Comparison of ENCODE assay signal across 17 cellular contexts in genomic region chr3:16124636-16125035, GRCh38. TPM values are rescaled to one million over a fixed set of nuclear protein-coding genes. Genes with fewer than 3 reads are reported as not detected.
A peak's percentile ranks its signal among the peaks of the same experiment; 100 is the strongest.
DNase-seq lines count a peak whose midpoint lies in the region; ATAC-seq and TF ChIP-seq lines count a peak whose summit lies in the region.
"Had no signal": no experiment of that assay in that cellular context is flagged by ENCODE, and none has a peak within 500 bp of the region (broad histone marks: within the 10 kb centered on the region; RNA-seq: fewer than 3 reads in every experiment).

No MANE protein-coding gene starts in this region.

- H3K27me3 ChIP-seq in kidney epithelial cell (ENCODE audit: control insufficient read depth, insufficient read depth, low read length) (no peaks in the 10 kb centered on the region), left ventricle myocardium inferior (ENCODE audit: low read depth) (no peaks in the 10 kb centered on the region)
- H3K27me3 ChIP-seq: Peyer's patch, spleen, vagina had no signal

- H3K9me3 Mint-ChIP-seq in naive thymus-derived CD8-positive, alpha-beta T cell, result no peaks in the 10 kb centered on the region
- H3K9me3 Mint-ChIP-seq: GM23338; naive thymus-derived CD4-positive, alpha-beta T cell had no signal

- intact Hi-C loops in left ventricle myocardium inferior (cut with micrococcal nuclease), result no loop called here

- H3K4me1 ChIP-seq in left ventricle myocardium inferior, result peaks cover 31% of the 10 kb centered on the region
- H3K4me1 ChIP-seq: Peyer's patch, vagina had no signal

- in situ Hi-C loops in astrocyte of the cerebellum (cut with HindIII; ENCODE audit: low sequenced_read_pairs), result no loop called here

- no peaks in the 10 kb centered on the region for H3K36me3 Mint-ChIP-seq in naive thymus-derived CD8-positive, alpha-beta T cell
- H3K36me3 Mint-ChIP-seq: brain; CD8-positive, alpha-beta memory T cell; naive thymus-derived CD4-positive, alpha-beta T cell had no signal

- H3K27me3 Mint-ChIP-seq in naive thymus-derived CD8-positive, alpha-beta T cell, result peaks cover 0 to 3% (median 2%) of the 10 kb centered on the region in 5 donors
- H3K27me3 Mint-ChIP-seq: brain had no signal

- ATAC-seq in naive thymus-derived CD8-positive, alpha-beta T cell, result no peak
- ATAC-seq: GM23338; K562; naive thymus-derived CD4-positive, alpha-beta T cell had no signal

- TF ChIP-seq CTCF in astrocyte of the cerebellum (IDR thresholded peaks at IDR 0.05; ENCODE audit: low read depth, low read length, missing control alignments) (no peak), kidney epithelial cell (IDR thresholded peaks at IDR 0.05; ENCODE audit: insufficient read depth, low read length, poor library complexity, severe bottlenecking) (no peak), left ventricle myocardium inferior (IDR thresholded peaks at IDR 0.05; ENCODE audit: borderline replicate concordance) (no peak)

- peak; percentile 71 for DNase-seq in AG08396 (ENCODE audit: low spot score)
- peak; percentile 92 for DNase-seq in HS-5 (ENCODE audit: low read depth)
- peak; percentile 97 for DNase-seq in astrocyte of the cerebellum (ENCODE audit: low read depth)
- DNase-seq in kidney epithelial cell (ENCODE audit: low read depth), result peak; percentile 77
- no peak for DNase-seq in naive thymus-derived CD8-positive, alpha-beta T cell
- no peak for DNase-seq in epidermal melanocyte (ENCODE audit: insufficient read length, low spot score)
- no peak for DNase-seq in NCI-H526 treated with DMSO at 0.1 percent for 48 hours (lab: John Stamatoyannopoulos, UW)
- no peak for DNase-seq in left ventricle myocardium inferior
- DNase-seq: CD8-positive, alpha-beta memory T cell; naive thymus-derived CD4-positive, alpha-beta T cell; Peyer's patch; spleen had no signal

- no peak overlapping the region for H3K4me3 Mint-ChIP-seq in naive thymus-derived CD8-positive, alpha-beta T cell
- H3K4me3 Mint-ChIP-seq: brain; CD8-positive, alpha-beta memory T cell; GM23338; naive thymus-derived CD4-positive, alpha-beta T cell had no signal

- peaks cover 4% of the 10 kb centered on the region for H3K9me3 ChIP-seq in left ventricle myocardium inferior (replicated peaks)
- H3K9me3 ChIP-seq: Peyer's patch, vagina had no signal

- no peak overlapping the region for H3K27ac Mint-ChIP-seq in naive thymus-derived CD8-positive, alpha-beta T cell
- H3K27ac Mint-ChIP-seq: CD8-positive, alpha-beta memory T cell; GM23338; naive thymus-derived CD4-positive, alpha-beta T cell had no signal

- H3K4me3 ChIP-seq in astrocyte of the cerebellum (ENCODE audit: low read depth, low read length), result no peak overlapping the region
- no peak overlapping the region for H3K4me3 ChIP-seq in kidney epithelial cell (ENCODE audit: low read depth, low read length)
- H3K4me3 ChIP-seq in left ventricle myocardium inferior, result no peak overlapping the region
- H3K4me3 ChIP-seq: GM23338, K562, Peyer's patch, spleen, vagina had no signal

- POLR2A ChIA-PET in naive thymus-derived CD8-positive, alpha-beta T cell (lab: Charles Lee), result no interaction called here

- no peak overlapping the region for H3K27ac ChIP-seq in left ventricle myocardium inferior (replicated peaks)
- H3K27ac ChIP-seq: Peyer's patch, spleen, vagina had no signal

- no peaks in the 10 kb centered on the region for H3K36me3 ChIP-seq in kidney epithelial cell (ENCODE audit: control insufficient read depth, insufficient read depth, low read length)
- H3K36me3 ChIP-seq in left ventricle myocardium inferior, result no peaks in the 10 kb centered on the region
- H3K36me3 ChIP-seq: Peyer's patch, spleen, vagina had no signal

- H3K4me1 Mint-ChIP-seq in naive thymus-derived CD8-positive, alpha-beta T cell, result no peaks in the 10 kb centered on the region
- H3K4me1 Mint-ChIP-seq: CD8-positive, alpha-beta memory T cell; GM23338; naive thymus-derived CD4-positive, alpha-beta T cell had no signal

RNA-seq across cellular contexts. Expression of gene GALNT15, which starts 49.8 kb away (rescaled TPM):
- total RNA-seq in kidney epithelial cell, result 0.17 TPM in 1 of 2 replicates, not detected in the other
- not detected for total RNA-seq in naive thymus-derived CD8-positive, alpha-beta T cell
- polyA plus RNA-seq in naive thymus-derived CD8-positive, alpha-beta T cell, result not detected
- 6.6 TPM for total RNA-seq in left ventricle myocardium inferior
- total RNA-seq: CD8-positive, alpha-beta memory T cell; epithelial cell of proximal tubule; K562 had no signal
- polyA plus RNA-seq: CD8-positive, alpha-beta memory T cell; K562; naive thymus-derived CD4-positive, alpha-beta T cell had no signal

Comparison
In these comparisons a context has a peak if more than half of its experiments do, and no peak if none do; other contexts are left out.
1. DNase-seq: peak in AG08396 (single experiment), HS-5 (single experiment), astrocyte of the cerebellum (single experiment) and kidney epithelial cell (single experiment); none in naive thymus-derived CD8-positive, alpha-beta T cell (0 of 10), epidermal melanocyte (single experiment), NCI-H526 treated with DMSO at 0.1 percent for 48 hours (single experiment) and left ventricle myocardium inferior (single experiment).